In genomic region chr11:65616575-65617001, GRCh38 we compare ENCODE assay signal across 7 cellular contexts. TPM values are rescaled to one million over a fixed set of nuclear protein-coding genes. Genes with fewer than 3 reads are reported as not detected.
A peak's percentile ranks its signal among the peaks of the same experiment; 100 is the strongest.
DNase-seq lines count a peak whose midpoint lies in the region; ATAC-seq and TF ChIP-seq lines count a peak whose summit lies in the region.

No MANE protein-coding gene starts in this region.

- no peak for DNase-seq in activated naive CD4-positive, alpha-beta T cell treated with anti-CD3 and anti-CD28 coated beads, Interleukin-2, amount 50 U/mL, for 72 hours (ENCODE audit: low spot score in 2 of 2)
- DNase-seq in kidney epithelial cell (ENCODE audit: low read depth): no peak
- DNase-seq in COLO829 (ENCODE audit: low spot score): no peak

- peak overlapping the region; percentile 9 to 80 (median 60) for H3K27ac Mint-ChIP-seq in IgD-negative memory B cell
- peak overlapping the region; percentile 89 to 98 for H3K27ac Mint-ChIP-seq in activated naive CD4-positive, alpha-beta T cell treated with anti-CD3 and anti-CD28 coated beads, Interleukin-2, amount 50 U/mL, for 72 hours

- H3K4me3 Mint-ChIP-seq in IgD-negative memory B cell: peak overlapping the region; percentile 87 to 98 (median 92)

- peak overlapping the region; percentile 54 for H3K27ac ChIP-seq in subcutaneous abdominal adipose tissue (ENCODE audit: low read depth, low read length)

- no peaks in the 10 kb centered on the region for H3K9me3 Mint-ChIP-seq in IgD-negative memory B cell
- no peaks in the 10 kb centered on the region for H3K9me3 Mint-ChIP-seq in activated naive CD4-positive, alpha-beta T cell treated with anti-CD3 and anti-CD28 coated beads, Interleukin-2, amount 50 U/mL, for 72 hours

- H3K27me3 ChIP-seq in kidney epithelial cell (ENCODE audit: control insufficient read depth, insufficient read depth, low read length) (no peaks in the 10 kb centered on the region), subcutaneous abdominal adipose tissue (ENCODE audit: control insufficient read depth in 5 of 5, insufficient read depth in 4 of 5, low read length in 5 of 5) (no peaks in the 10 kb centered on the region)

- no peak for ATAC-seq in activated naive CD4-positive, alpha-beta T cell treated with anti-CD3 and anti-CD28 coated beads, Interleukin-2, amount 50 U/mL, for 72 hours
- ATAC-seq in GM18502 (IDR thresholded peaks at IDR 0.05; ENCODE audit: poor library complexity, unreplicated experiment) (no peak), GM19395 (IDR thresholded peaks at IDR 0.05; ENCODE audit: unreplicated experiment) (no peak)

- peaks cover 10 to 27% (median 26%) of the 10 kb centered on the region in 3 donors for H3K4me1 Mint-ChIP-seq in IgD-negative memory B cell

- peaks cover 4% of the 10 kb centered on the region for H3K36me3 Mint-ChIP-seq in IgD-negative memory B cell
- peaks cover 30 to 34% of the 10 kb centered on the region in 2 donors for H3K36me3 Mint-ChIP-seq in activated naive CD4-positive, alpha-beta T cell treated with anti-CD3 and anti-CD28 coated beads, Interleukin-2, amount 50 U/mL, for 72 hours

- no peaks in the 10 kb centered on the region for H3K9me3 ChIP-seq in subcutaneous abdominal adipose tissue (ENCODE audit: control insufficient read depth in 5 of 5, low read length in 5 of 5)

- peaks cover 3% of the 10 kb centered on the region for H3K36me3 ChIP-seq in kidney epithelial cell (ENCODE audit: control insufficient read depth, insufficient read depth, low read length)
- peaks cover 0 to 59% (median 55%) of the 10 kb centered on the region in 5 donors for H3K36me3 ChIP-seq in subcutaneous abdominal adipose tissue (ENCODE audit: control insufficient read depth in 5 of 5, insufficient read depth in 5 of 5, low read length in 5 of 5)

- no peak for TF ChIP-seq CTCF in kidney epithelial cell (IDR thresholded peaks at IDR 0.05; ENCODE audit: insufficient read depth, low read length, poor library complexity, severe bottlenecking)

- H3K4me3 ChIP-seq in kidney epithelial cell (ENCODE audit: low read depth, low read length): peak overlapping the region; percentile 93
- peak overlapping the region; percentile 62 to 89 (median 79) for H3K4me3 ChIP-seq in subcutaneous abdominal adipose tissue (ENCODE audit: low read depth in 1 of 5, low read length in 5 of 5)

- H3K4me1 ChIP-seq in subcutaneous abdominal adipose tissue (ENCODE audit: control insufficient read depth in 5 of 5, insufficient read depth in 5 of 5, low read length in 5 of 5): peaks cover 10 to 46% (median 35%) of the 10 kb centered on the region in 5 donors

- peak overlapping the region; percentile 59 to 90 (median 86) for H3K9ac ChIP-seq in subcutaneous abdominal adipose tissue (ENCODE audit: low read length in 5 of 5)

- H3K27me3 Mint-ChIP-seq in IgD-negative memory B cell: no peaks in the 10 kb centered on the region

RNA-seq across cellular contexts. Expression of gene PCNX3, which starts 1.0 kb away (rescaled TPM):
- polyA plus RNA-seq in IgD-negative memory B cell: 6.8 TPM
- total RNA-seq in activated naive CD4-positive, alpha-beta T cell treated with anti-CD3 and anti-CD28 coated beads, Interleukin-2, amount 50 U/mL, for 72 hours: 10 to 100 TPM; 34.8 to 48.1 TPM
- 61.9 and 71.2 TPM in 2 replicates for total RNA-seq in kidney epithelial cell

RNA-seq across cellular contexts. Expression of gene MAP3K11, which starts 2.6 kb away (rescaled TPM):
- polyA plus RNA-seq in IgD-negative memory B cell: 26.5 TPM
- total RNA-seq in activated naive CD4-positive, alpha-beta T cell treated with anti-CD3 and anti-CD28 coated beads, Interleukin-2, amount 50 U/mL, for 72 hours: 10 to 100 TPM; 73.6 to 76.5 TPM
- total RNA-seq in kidney epithelial cell: 58.3 and 60.8 TPM in 2 replicates

RNA-seq across cellular contexts. Expression of gene KCNK7, which starts 21.0 kb away (rescaled TPM):
- not detected for polyA plus RNA-seq in IgD-negative memory B cell
- under 1 TPM; 0.66 to 0.74 TPM for total RNA-seq in activated naive CD4-positive, alpha-beta T cell treated with anti-CD3 and anti-CD28 coated beads, Interleukin-2, amount 50 U/mL, for 72 hours
- not detected in 2 replicates for total RNA-seq in kidney epithelial cell

RNA-seq across cellular contexts. Expression of gene SIPA1, which starts 21.3 kb away (rescaled TPM):
- 253 TPM for polyA plus RNA-seq in IgD-negative memory B cell
- total RNA-seq in activated naive CD4-positive, alpha-beta T cell treated with anti-CD3 and anti-CD28 coated beads, Interleukin-2, amount 50 U/mL, for 72 hours: 100 to 1,000 TPM; 185 to 203 TPM
- 19.6 and 25.8 TPM in 2 replicates for total RNA-seq in kidney epithelial cell

RNA-seq across cellular contexts. Expression of gene EHBP1L1, which starts 40.7 kb away (rescaled TPM):
- 16.1 TPM for polyA plus RNA-seq in IgD-negative memory B cell
- total RNA-seq in activated naive CD4-positive, alpha-beta T cell treated with anti-CD3 and anti-CD28 coated beads, Interleukin-2, amount 50 U/mL, for 72 hours: 100 to 1,000 TPM; 101 to 144 TPM
- total RNA-seq in kidney epithelial cell: 19.5 and 20.9 TPM in 2 replicates
